In the genomic region with DNA sequence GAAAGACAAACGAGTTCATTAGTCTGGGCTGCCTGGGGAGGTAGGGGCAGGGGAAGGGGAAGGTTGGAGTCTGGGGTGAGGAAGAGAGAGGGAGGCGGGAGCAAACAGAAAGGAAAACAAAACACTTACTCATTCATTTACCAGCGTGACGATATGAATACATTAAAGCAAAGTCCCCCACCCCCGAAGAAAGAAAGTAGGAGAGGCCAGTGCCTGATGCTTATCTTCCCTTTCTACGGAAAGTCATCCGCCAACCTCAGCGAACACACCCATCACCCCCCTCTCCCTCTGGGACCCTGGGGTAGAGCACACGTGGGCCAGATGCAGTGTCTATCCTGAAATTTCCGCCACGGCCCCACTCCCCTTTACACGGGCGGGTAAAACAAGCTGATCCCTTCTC, we compare ENCODE assay signal across 1 cellular context.
TF ChIP-seq lines count a peak whose summit lies in the region.

No MANE protein-coding gene starts in this region.

TF ChIP-seq in HEK293, 187 proteins besides CTCF, POLR2A, EP300 and RAD21 (continued from another document):
- peak; percentile 79 for TF ChIP-seq ZNF398 (tag by site-specific recombination; IDR thresholded peaks at IDR 0.05)
- TF ChIP-seq ZBTB21 (tag by site-specific recombination; IDR thresholded peaks at IDR 0.05), result no peak
- no peak for TF ChIP-seq ZNF266 (tag by site-specific recombination; IDR thresholded peaks at IDR 0.05; ENCODE audit: low read depth)
- no peak for TF ChIP-seq ZBTB11 (tag by site-specific recombination; conservative IDR thresholded peaks at IDR 0.05; ENCODE audit: low read depth)
- TF ChIP-seq KLF10 (tag by site-specific recombination; IDR thresholded peaks at IDR 0.05), result no peak
- TF ChIP-seq ZNF155 (tag by site-specific recombination; IDR thresholded peaks at IDR 0.05), result no peak
- 0 out of 2 replicates have a peak, but pooled peaks have one; percentile 9 for TF ChIP-seq ZFHX2 (tag by site-specific recombination; conservative IDR thresholded peaks at IDR 0.05)
- TF ChIP-seq ZIC2 (tag by site-specific recombination; IDR thresholded peaks at IDR 0.05), result no peak
- TF ChIP-seq, protein P1, sequence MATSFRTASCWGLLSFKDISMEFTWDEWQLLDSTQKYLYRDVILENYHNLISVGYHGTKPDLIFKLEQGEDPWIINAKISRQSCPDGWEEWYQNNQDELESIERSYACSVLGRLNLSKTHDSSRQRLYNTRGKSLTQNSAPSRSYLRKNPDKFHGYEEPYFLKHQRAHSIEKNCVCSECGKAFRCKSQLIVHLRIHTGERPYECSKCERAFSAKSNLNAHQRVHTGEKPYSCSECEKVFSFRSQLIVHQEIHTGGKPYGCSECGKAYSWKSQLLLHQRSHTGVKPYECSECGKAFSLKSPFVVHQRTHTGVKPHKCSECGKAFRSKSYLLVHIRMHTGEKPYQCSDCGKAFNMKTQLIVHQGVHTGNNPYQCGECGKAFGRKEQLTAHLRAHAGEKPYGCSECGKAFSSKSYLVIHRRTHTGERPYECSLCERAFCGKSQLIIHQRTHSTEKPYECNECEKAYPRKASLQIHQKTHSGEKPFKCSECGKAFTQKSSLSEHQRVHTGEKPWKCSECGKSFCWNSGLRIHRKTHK (tag by site-specific recombination; IDR thresholded peaks at IDR 0.05), result no peak
- no peak for TF ChIP-seq ZNF404 (tag by site-specific recombination; IDR thresholded peaks at IDR 0.05)
- no peak for TF ChIP-seq ZNF639 (tag by site-specific recombination; IDR thresholded peaks at IDR 0.05)
- TF ChIP-seq, protein P2, sequence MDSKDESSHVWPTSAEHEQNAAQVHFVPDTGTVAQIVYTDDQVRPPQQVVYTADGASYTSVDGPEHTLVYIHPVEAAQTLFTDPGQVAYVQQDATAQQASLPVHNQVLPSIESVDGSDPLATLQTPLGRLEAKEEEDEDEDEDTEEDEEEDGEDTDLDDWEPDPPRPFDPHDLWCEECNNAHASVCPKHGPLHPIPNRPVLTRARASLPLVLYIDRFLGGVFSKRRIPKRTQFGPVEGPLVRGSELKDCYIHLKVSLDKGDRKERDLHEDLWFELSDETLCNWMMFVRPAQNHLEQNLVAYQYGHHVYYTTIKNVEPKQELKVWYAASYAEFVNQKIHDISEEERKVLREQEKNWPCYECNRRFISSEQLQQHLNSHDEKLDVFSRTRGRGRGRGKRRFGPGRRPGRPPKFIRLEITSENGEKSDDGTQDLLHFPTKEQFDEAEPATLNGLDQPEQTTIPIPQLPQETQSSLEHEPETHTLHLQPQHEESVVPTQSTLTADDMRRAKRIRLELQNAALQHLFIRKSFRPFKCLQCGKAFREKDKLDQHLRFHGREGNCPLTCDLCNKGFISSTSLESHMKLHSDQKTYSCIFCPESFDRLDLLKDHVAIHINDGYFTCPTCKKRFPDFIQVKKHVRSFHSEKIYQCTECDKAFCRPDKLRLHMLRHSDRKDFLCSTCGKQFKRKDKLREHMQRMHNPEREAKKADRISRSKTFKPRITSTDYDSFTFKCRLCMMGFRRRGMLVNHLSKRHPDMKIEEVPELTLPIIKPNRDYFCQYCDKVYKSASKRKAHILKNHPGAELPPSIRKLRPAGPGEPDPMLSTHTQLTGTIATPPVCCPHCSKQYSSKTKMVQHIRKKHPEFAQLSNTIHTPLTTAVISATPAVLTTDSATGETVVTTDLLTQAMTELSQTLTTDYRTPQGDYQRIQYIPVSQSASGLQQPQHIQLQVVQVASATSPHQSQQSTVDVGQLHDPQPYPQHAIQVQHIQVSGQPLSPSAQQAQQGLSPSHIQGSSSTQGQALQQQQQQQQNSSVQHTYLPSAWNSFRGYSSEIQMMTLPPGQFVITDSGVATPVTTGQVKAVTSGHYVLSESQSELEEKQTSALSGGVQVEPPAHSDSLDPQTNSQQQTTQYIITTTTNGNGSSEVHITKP (tag by site-specific recombination; IDR thresholded peaks at IDR 0.05), result peak; percentile 80
- TF ChIP-seq, protein P3, sequence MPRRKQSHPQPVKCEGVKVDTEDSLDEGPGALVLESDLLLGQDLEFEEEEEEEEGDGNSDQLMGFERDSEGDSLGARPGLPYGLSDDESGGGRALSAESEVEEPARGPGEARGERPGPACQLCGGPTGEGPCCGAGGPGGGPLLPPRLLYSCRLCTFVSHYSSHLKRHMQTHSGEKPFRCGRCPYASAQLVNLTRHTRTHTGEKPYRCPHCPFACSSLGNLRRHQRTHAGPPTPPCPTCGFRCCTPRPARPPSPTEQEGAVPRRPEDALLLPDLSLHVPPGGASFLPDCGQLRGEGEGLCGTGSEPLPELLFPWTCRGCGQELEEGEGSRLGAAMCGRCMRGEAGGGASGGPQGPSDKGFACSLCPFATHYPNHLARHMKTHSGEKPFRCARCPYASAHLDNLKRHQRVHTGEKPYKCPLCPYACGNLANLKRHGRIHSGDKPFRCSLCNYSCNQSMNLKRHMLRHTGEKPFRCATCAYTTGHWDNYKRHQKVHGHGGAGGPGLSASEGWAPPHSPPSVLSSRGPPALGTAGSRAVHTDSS (tag by site-specific recombination; IDR thresholded peaks at IDR 0.05), result no peak
- TF ChIP-seq ZNF707 (tag by site-specific recombination; IDR thresholded peaks at IDR 0.05), result no peak
- no peak for TF ChIP-seq ZNF292 (tag by site-specific recombination; IDR thresholded peaks at IDR 0.05; ENCODE audit: borderline replicate concordance, low read depth)
- no peak for TF ChIP-seq HOXD13 (CRISPR knock-in tag; IDR thresholded peaks at IDR 0.05; ENCODE audit: borderline replicate concordance)
TF ChIP-seq in HEK293: peak in this region for 4.
